ENCODE assay signal across 14 cellular contexts in the genomic region with DNA sequence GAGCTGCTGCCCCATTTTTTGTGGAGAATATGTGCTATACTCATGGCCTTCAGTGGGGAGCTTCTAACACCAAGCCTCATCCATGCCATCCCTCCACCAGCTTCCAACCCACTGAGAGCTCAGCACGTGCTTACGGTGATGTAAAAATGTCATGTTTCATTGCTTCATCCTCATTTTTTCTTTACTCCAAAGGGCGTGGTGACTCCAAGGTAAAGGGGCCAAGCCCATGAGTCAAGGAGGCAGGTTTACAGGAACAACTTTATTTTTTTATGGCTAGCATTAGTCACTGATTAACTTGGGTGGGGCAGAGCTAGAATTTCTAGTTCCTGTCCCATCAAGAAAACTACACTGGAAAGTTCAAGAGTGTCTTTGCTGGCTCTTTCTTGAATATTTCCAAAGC. TPM values are rescaled to one million over a fixed set of nuclear protein-coding genes. Genes with fewer than 3 reads are reported as not detected.
DNase-seq lines count a peak whose midpoint lies in the region; ATAC-seq and TF ChIP-seq lines count a peak whose summit lies in the region.
"Had no signal": no experiment of that assay in that cellular context is flagged by ENCODE, and none has a peak within 500 bp of the region (broad histone marks: within the 10 kb centered on the region; RNA-seq: fewer than 3 reads in every experiment).

A gene with protein sequence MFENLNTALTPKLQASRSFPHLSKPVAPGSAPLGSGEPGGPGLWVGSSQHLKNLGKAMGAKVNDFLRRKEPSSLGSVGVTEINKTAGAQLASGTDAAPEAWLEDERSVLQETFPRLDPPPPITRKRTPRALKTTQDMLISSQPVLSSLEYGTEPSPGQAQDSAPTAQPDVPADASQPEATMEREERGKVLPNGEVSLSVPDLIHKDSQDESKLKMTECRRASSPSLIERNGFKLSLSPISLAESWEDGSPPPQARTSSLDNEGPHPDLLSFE (plus strand): TSS at position 346 of the 400 bp plus-strand sequence. CDS start 174 bp downstream, outside the sequence.

- H3K36me3 ChIP-seq in colonic mucosa (no peaks in the 10 kb centered on the region), lung (ENCODE audit: control insufficient read depth in 2 of 2, insufficient read depth in 2 of 2, low read length in 2 of 2) (no peaks in the 10 kb centered on the region), upper lobe of right lung (no peaks in the 10 kb centered on the region)

- peak; percentile 67 for ATAC-seq in lung (ENCODE audit: insufficient read depth, low FRiP score)
- ATAC-seq in upper lobe of right lung = peak; percentile 72
- ATAC-seq in HG03095 (IDR thresholded peaks at IDR 0.05; ENCODE audit: unreplicated experiment) = no peak

- 74 to 80% methylated on average over 3 of the region's 3 CpGs for WGBS in lung, 2 donors

- intact Hi-C loops in colonic mucosa (cut with DNase I) = loop anchor here (10.0 kb wide), 1 partner anchor 97 kb away; no protein-coding TSS in a partner anchor
- intact Hi-C loops in upper lobe of right lung (cut with DNase I) = loop anchor here (10.0 kb wide), 1 partner anchor 327 kb away; no protein-coding TSS in a partner anchor

- peak within 1 kb of the TSS in 1 of 2 donors; percentile 70 for H3K9ac ChIP-seq in colonic mucosa (ENCODE audit: low read depth in 2 of 2, low read length in 2 of 2)

- TF ChIP-seq CTCF in colonic mucosa (IDR thresholded peaks at IDR 0.05) (no peak), lung (IDR thresholded peaks at IDR 0.05; ENCODE audit: control extremely low read depth, extremely low read depth) (no peak), upper lobe of right lung (IDR thresholded peaks at IDR 0.05) (no peak)

- H3K4me3 ChIP-seq in colonic mucosa (no peak within 1 kb of the TSS), lung (no peak within 1 kb of the TSS), upper lobe of right lung (no peak within 1 kb of the TSS)

- peak; percentile 94 for DNase-seq in HT-29 (ENCODE audit: low spot score)
- DNase-seq in colonic mucosa = peak; percentile 77
- no peak for DNase-seq in lung (ENCODE audit: low spot score)
- DNase-seq in upper lobe of right lung = no peak
- no peak for DNase-seq in activated T-cell treated with anti-CD3 and anti-CD28 coated beads, Interleukin-2, amount 50 U/mL, for 48 hours
- DNase-seq in NCI-H2107 treated with DMSO at 0.1 percent for 48 hours (lab: John Stamatoyannopoulos, UW; ENCODE audit: unreplicated experiment) = no peak
- DNase-seq in stimulated activated CD4-positive, alpha-beta T cell treated with anti-CD3 and anti-CD28 coated beads, Interleukin-12 subunit alpha, Interleukin-12 subunit beta, amount 100 ng/mL, for 4 hours = no peak
- DNase-seq: activated CD8-positive, alpha-beta memory T cell treated with anti-CD3 and anti-CD28 coated beads for 24 hours; activated gamma-delta T cell; CD4-positive, CD25-positive, alpha-beta regulatory T cell; NCI-H1092 had no signal

- H3K27ac ChIP-seq in colonic mucosa (peak within 1 kb of the TSS; percentile 94), lung (ENCODE audit: low read depth in 1 of 2, low read length in 1 of 2) (peak within 1 kb of the TSS in 1 of 2 donors; percentile 68), upper lobe of right lung (peak within 1 kb of the TSS; percentile 47)
- H3K27ac ChIP-seq: VCaP had no signal

- no peaks in the 10 kb centered on the region for H3K9me3 ChIP-seq in colonic mucosa
- H3K9me3 ChIP-seq in lung (ENCODE audit: control insufficient read depth in 2 of 2, insufficient read depth in 1 of 2, low read length in 1 of 2) = no peaks in the 10 kb centered on the region
- no peaks in the 10 kb centered on the region for H3K9me3 ChIP-seq in upper lobe of right lung

- no peaks in the 10 kb centered on the region for H3K27me3 ChIP-seq in colonic mucosa
- no peaks in the 10 kb centered on the region for H3K27me3 ChIP-seq in lung (ENCODE audit: control insufficient read depth, insufficient read depth)
- no peaks in the 10 kb centered on the region for H3K27me3 ChIP-seq in upper lobe of right lung

- H3K4me1 ChIP-seq in colonic mucosa = no peaks in the 10 kb centered on the region
- peaks cover 0 to 2% of the 10 kb centered on the region in 2 donors for H3K4me1 ChIP-seq in lung (ENCODE audit: control insufficient read depth in 2 of 2, insufficient read depth in 2 of 2, low read length in 2 of 2)
- peaks cover 10% of the 10 kb centered on the region for H3K4me1 ChIP-seq in upper lobe of right lung

RNA-seq across cellular contexts. Expression of the gene that starts here (rescaled TPM):
- 2.0 and 4.0 TPM in 2 replicates for total RNA-seq in HT-29 (2014; rRNA removed; shearing (Covaris generic))
- total RNA-seq in colonic mucosa = 10 to 100 TPM; 26.9 to 54.0 TPM
- 1 to 10 TPM; 2.1 to 7.9 TPM for total RNA-seq in lung
- 1 to 10 TPM; 2.2 to 2.5 TPM for polyA plus RNA-seq in lung
- total RNA-seq in upper lobe of right lung = 7.1 TPM
- total RNA-seq: mononuclear cell had no signal

Comparison
In these comparisons a context has a peak if more than half of its experiments do, and no peak if none do; other contexts are left out.
1. DNase-seq: peak in HT-29 (single experiment) and colonic mucosa (single experiment); none in lung (single experiment), upper lobe of right lung (single experiment), activated T-cell treated with anti-CD3 and anti-CD28 coated beads, Interleukin-2, amount 50 U/mL, for 48 hours (0 of 2), NCI-H2107 treated with DMSO at 0.1 percent for 48 hours (single experiment) and stimulated activated CD4-positive, alpha-beta T cell treated with anti-CD3 and anti-CD28 coated beads, Interleukin-12 subunit alpha, Interleukin-12 subunit beta, amount 100 ng/mL, for 4 hours (single experiment).